ENCODE assay signal across 15 cellular contexts in the genomic region with DNA sequence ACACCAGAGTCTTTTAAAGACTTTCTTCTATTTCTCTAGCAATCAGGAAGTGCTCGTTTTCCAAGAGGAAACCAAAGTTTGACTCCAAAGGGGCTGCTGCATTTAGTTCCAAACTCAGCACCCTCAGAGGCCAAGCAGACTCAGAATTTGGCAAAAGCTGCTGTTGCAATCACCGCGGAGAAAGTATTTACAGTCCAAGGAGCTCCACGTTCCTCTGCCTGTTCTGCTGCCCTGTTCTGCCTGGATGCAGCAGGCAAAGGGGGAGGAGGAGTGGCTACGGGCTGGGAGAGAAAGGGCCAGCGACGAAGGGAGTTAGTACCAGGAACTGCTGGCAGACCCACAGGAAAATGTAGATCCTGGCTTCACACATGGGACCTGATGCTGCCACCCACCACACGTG.
A peak's percentile ranks its signal among the peaks of the same experiment; 100 is the strongest.
DNase-seq lines count a peak whose midpoint lies in the region; TF ChIP-seq lines count a peak whose summit lies in the region.
"Had no signal": no experiment of that assay in that cellular context is flagged by ENCODE, and none has a peak within 500 bp of the region (broad histone marks: within the 10 kb centered on the region; RNA-seq: fewer than 3 reads in every experiment).

No MANE protein-coding gene starts in this region.

- H2BK120ac ChIP-seq in H9 (ENCODE audit: low read depth, low read length, poor library complexity, severe bottlenecking) = no peak overlapping the region

- H4K5ac ChIP-seq in H9 (ENCODE audit: insufficient read length, low read depth, low read length) = no peak overlapping the region

- H3K79me2 ChIP-seq in H9 (ENCODE audit: insufficient read depth, low read length) = no peaks in the 10 kb centered on the region

- H3K4me1 Mint-ChIP-seq in mesothelial cell of epicardium (peaks cover 20% of the 10 kb centered on the region), H9 (peaks cover 24 to 31% of the 10 kb centered on the region in 2 experiments)

- TF ChIP-seq CTCF in cardiac muscle cell (IDR thresholded peaks at IDR 0.05; ENCODE audit: low read depth, low read length) = no peak
- TF ChIP-seq CTCF in mesothelial cell of epicardium (IDR thresholded peaks at IDR 0.05; ENCODE audit: unreplicated experiment) = no peak
- TF ChIP-seq CTCF in H9 (conservative IDR thresholded peaks at IDR 0.05) = no peak
- no peak for TF ChIP-seq CTCF in GM13976 (IDR thresholded peaks at IDR 0.05; ENCODE audit: borderline replicate concordance, control extremely low read depth, extremely low read depth, insufficient read depth, missing control alignments)

- no peak overlapping the region for H2BK20ac ChIP-seq in H9 (ENCODE audit: low read depth, low read length, poor library complexity, severe bottlenecking)

- no peaks in the 10 kb centered on the region for H3K23me2 ChIP-seq in H9 (ENCODE audit: insufficient read length, low read depth, low read length, poor library complexity, severe bottlenecking)

- H4K20me1 ChIP-seq in H9 (ENCODE audit: control insufficient read depth, insufficient read depth, insufficient read length) = no peaks in the 10 kb centered on the region

- H3K27ac Mint-ChIP-seq in mesothelial cell of epicardium (peak overlapping the region; percentile 47), H9 (no peak overlapping the region; a peak in 1 of 7 replicates)
- H3K27ac Mint-ChIP-seq: CD8-positive, alpha-beta memory T cell had no signal

- no peak overlapping the region for H2AK5ac ChIP-seq in H9 (ENCODE audit: insufficient read length, low read length)

- no peaks in the 10 kb centered on the region for H3K9me3 Mint-ChIP-seq in mesothelial cell of epicardium
- 0 out of 5 replicates have a peak, but pooled peaks cover 0 to 2% of the 10 kb centered on the region in 2 experiments for H3K9me3 Mint-ChIP-seq in H9
- H3K9me3 Mint-ChIP-seq: CD8-positive, alpha-beta memory T cell had no signal

- H3K9me3 ChIP-seq in cardiac muscle cell (ENCODE audit: low read depth) = no peaks in the 10 kb centered on the region
- H3K9me3 ChIP-seq in H9 (ENCODE audit: control insufficient read depth, low read depth, low read length) = no peaks in the 10 kb centered on the region
- H3K9me3 ChIP-seq: body of pancreas had no signal

- no peak overlapping the region for H3T11ph ChIP-seq in H9 (ENCODE audit: low read length)

- H3K18ac ChIP-seq in H9 (ENCODE audit: insufficient read length, low read depth, low read length) = no peak overlapping the region

- H3K27ac ChIP-seq in cardiac muscle cell (no peak overlapping the region), H9 (ENCODE audit: insufficient read length, low read depth, low read length) (no peak overlapping the region)
- H3K27ac ChIP-seq: body of pancreas, VCaP had no signal

- no peak overlapping the region for H3K4me3 ChIP-seq in cardiac muscle cell
- H3K4me3 ChIP-seq: body of pancreas had no signal

- no peak overlapping the region for H4K91ac ChIP-seq in H9 (ENCODE audit: insufficient read length, low read depth, low read length)

- no peak overlapping the region for H4K8ac ChIP-seq in H9 (replicated peaks; ENCODE audit: insufficient read length, low read depth, low read length)

- no CpG with 5 or more reads among the region's 8 CpGs for WGBS in H9 (ENCODE audit: extremely low coverage, insufficient read length, low lambda C conversion rate)

- H3K14ac ChIP-seq in H9 (ENCODE audit: insufficient read depth, low read length) = no peak overlapping the region

- no peak overlapping the region for H3K4me2 ChIP-seq in H9 (ENCODE audit: insufficient read depth, insufficient read length, low read length)

- H3K79me1 ChIP-seq in H9 (ENCODE audit: insufficient read depth, low read depth, low read length, poor library complexity, severe bottlenecking) = no peaks in the 10 kb centered on the region

- DNase-seq in activated effector memory CD4-positive, alpha-beta T cell treated with anti-CD3 and anti-CD28 coated beads, Interleukin-2, amount 50 U/mL, for 16 hours = peak; percentile 10
- DNase-seq in activated effector memory CD4-positive, alpha-beta T cell treated with Interleukin-2 at 50 U/mL for 16 hours = no peak
- DNase-seq in cardiac muscle cell (ENCODE audit: low read depth in 1 of 2, low spot score in 1 of 2) (peak; percentile 10 to 56), mesothelial cell of epicardium (ENCODE audit: low spot score in 2 of 2, unreplicated experiment in 2 of 2) (no peak), H9 (no peak), NCI-H187 (lab: John Stamatoyannopoulos, UW) (no peak), 8988T (no peak), GM13976 (ENCODE audit: low spot score) (no peak)
- DNase-seq: activated gamma-delta T cell treated with Interleukin-2 at 50 U/mL for 16 hours; body of pancreas; CD8-positive, alpha-beta memory T cell; Karpas-422; NCI-H1436 treated with DMSO at 0.1 percent for 48 hours; NCI-H510A treated with DMSO at 0.1 percent for 48 hours had no signal

- no peaks in the 10 kb centered on the region for H3K36me3 ChIP-seq in cardiac muscle cell

- H3K23ac ChIP-seq in H9 (ENCODE audit: insufficient read length, low read depth, low read length) = no peak overlapping the region

- H3K27me3 ChIP-seq in cardiac muscle cell (no peaks in the 10 kb centered on the region), H9 (ENCODE audit: insufficient read depth, low read length) (no peaks in the 10 kb centered on the region; the same call in 1 of the 2 replicates)
- H3K27me3 ChIP-seq: body of pancreas had no signal

- no peak overlapping the region for H3K9ac ChIP-seq in H9 (ENCODE audit: extremely low read depth, insufficient read length, low read length)

- no peak overlapping the region for H2BK12ac ChIP-seq in H9 (ENCODE audit: insufficient read length, low read depth, low read length)

- in situ Hi-C loops in GM13976 (cut with MboI; ENCODE audit: low sequenced_read_pairs, unreplicated experiment) = no loop called here

- H3K4me3 Mint-ChIP-seq in mesothelial cell of epicardium (no peak overlapping the region), H9 (no peak overlapping the region)
- H3K4me3 Mint-ChIP-seq: CD8-positive, alpha-beta memory T cell had no signal

- H3K4me1 ChIP-seq in cardiac muscle cell (ENCODE audit: low read depth) = no peaks in the 10 kb centered on the region
- peaks cover 3% of the 10 kb centered on the region; the same call in 1 of the 2 replicates for H3K4me1 ChIP-seq in H9 (ENCODE audit: insufficient read depth, low read length)
- H3K4me1 ChIP-seq: body of pancreas had no signal

- H2AFZ ChIP-seq in H9 (ENCODE audit: low read length) = no peak overlapping the region

- no peak overlapping the region for H3K56ac ChIP-seq in H9 (ENCODE audit: insufficient read length, low read depth, low read length)

- no peak overlapping the region for H2BK15ac ChIP-seq in H9 (ENCODE audit: low read depth, low read length)

- no peak overlapping the region for H2BK5ac ChIP-seq in H9 (ENCODE audit: insufficient read length, low read length)

- H3K36me3 Mint-ChIP-seq in mesothelial cell of epicardium (no peaks in the 10 kb centered on the region), H9 (ENCODE audit: insufficient read depth in 1 of 3, low read depth in 3 of 3) (no peaks in the 10 kb centered on the region)

- no peak overlapping the region for H3K4ac ChIP-seq in H9 (ENCODE audit: low read depth, low read length)

- H3K27me3 Mint-ChIP-seq in mesothelial cell of epicardium (ENCODE audit: low read depth) = no peaks in the 10 kb centered on the region
- no peaks in the 10 kb centered on the region; the same call in 1 of the 2 replicates for H3K27me3 Mint-ChIP-seq in H9 (ENCODE audit: low read depth)

Comparison
In these comparisons a context has a peak if more than half of its experiments do, and no peak if none do; other contexts are left out.
1. DNase-seq: peak in activated effector memory CD4-positive, alpha-beta T cell treated with anti-CD3 and anti-CD28 coated beads, Interleukin-2, amount 50 U/mL, for 16 hours (single experiment) and cardiac muscle cell (2 of 2); none in activated effector memory CD4-positive, alpha-beta T cell treated with Interleukin-2 at 50 U/mL for 16 hours (single experiment), mesothelial cell of epicardium (0 of 2), H9 (single experiment), NCI-H187 (0 of 2), 8988T (single experiment) and GM13976 (single experiment).